8 cellular contexts compared by ENCODE assay signal in the genomic region with DNA sequence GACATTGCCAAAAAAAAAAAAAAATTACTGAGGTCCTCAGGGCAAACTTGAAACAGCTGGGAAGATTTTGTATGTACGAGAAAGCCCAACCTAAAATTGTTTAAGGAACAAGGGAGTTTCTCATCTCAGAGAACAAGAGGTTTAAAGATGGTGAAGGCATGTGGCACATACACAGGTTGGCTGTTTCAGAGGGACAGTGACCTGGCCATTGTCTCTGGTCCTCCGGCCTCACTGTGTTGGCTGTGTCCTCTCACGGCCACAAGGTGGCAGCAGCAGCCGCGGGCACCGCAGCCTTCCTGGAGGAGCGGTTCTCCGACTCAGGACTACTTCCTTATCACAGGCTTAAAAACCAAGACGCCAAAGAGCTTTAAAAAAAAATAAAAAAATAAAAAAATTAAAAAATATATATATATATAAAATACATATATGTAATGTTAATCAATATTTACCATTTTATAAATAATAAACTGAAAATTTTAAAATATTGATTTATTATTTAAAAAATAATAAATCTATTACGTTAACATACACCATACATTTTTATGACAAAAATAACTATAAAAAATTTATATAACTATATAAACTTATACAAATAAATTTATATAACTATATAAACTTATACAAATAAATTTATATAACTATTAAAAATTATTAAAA. TPM values are rescaled to one million over a fixed set of nuclear protein-coding genes. Genes with fewer than 3 reads are reported as not detected.
DNase-seq lines count a peak whose midpoint lies in the region; ATAC-seq and FAIRE-seq lines count a peak whose summit lies in the region.

No MANE protein-coding gene starts in this region.

- H3K27me3 ChIP-seq in adipocyte (replicated peaks; ENCODE audit: control insufficient read depth, insufficient read depth, low read length): no peaks in the 10 kb centered on the region

- no peak overlapping the region for H3K27ac Mint-ChIP-seq in T-helper 17 cell

- H3K4me1 ChIP-seq in adipocyte (ENCODE audit: control insufficient read depth, insufficient read depth, low read length): peaks cover 8% of the 10 kb centered on the region

- H3K4me3 Mint-ChIP-seq in T-helper 17 cell: no peak overlapping the region

- DNase-seq in HCEC 1CT (peak; percentile 77), NCI-H1105 (lab: John Stamatoyannopoulos, UW) (peak; percentile 86), T-helper 17 cell (peak; percentile 51 to 61 (median 60)), adipocyte (ENCODE audit: low read depth) (peak; percentile 94), left cardiac atrium (peak; percentile 83), renal cortical epithelial cell (ENCODE audit: low read depth) (peak; percentile 52)

- no peak overlapping the region for H3K4me3 ChIP-seq in adipocyte (ENCODE audit: low read length)

- H3K4me1 Mint-ChIP-seq in T-helper 17 cell: peaks cover 2% of the 10 kb centered on the region

- H3K9ac ChIP-seq in adipocyte (ENCODE audit: low read length): no peak overlapping the region

- no peaks in the 10 kb centered on the region for H3K27me3 Mint-ChIP-seq in T-helper 17 cell

- FAIRE-seq in G401.6 (lab: Jason Lieb, UNC): peak; percentile 100

- no peaks in the 10 kb centered on the region for H3K36me3 Mint-ChIP-seq in T-helper 17 cell (ENCODE audit: low read depth)

- peak; percentile 92 for ATAC-seq in T-helper 17 cell
- peak; percentile 92 to 97 for ATAC-seq in left cardiac atrium
- no peak for ATAC-seq in HG02852 (IDR thresholded peaks at IDR 0.05; ENCODE audit: unreplicated experiment)

- H3K36me3 ChIP-seq in adipocyte (ENCODE audit: control insufficient read depth, insufficient read depth, low read length, severe bottlenecking): no peaks in the 10 kb centered on the region

- H3K9me3 ChIP-seq in T-helper 17 cell (ENCODE audit: control insufficient read depth, low read length, poor library complexity, severe bottlenecking): no peaks in the 10 kb centered on the region
- H3K9me3 ChIP-seq in adipocyte (ENCODE audit: control insufficient read depth, low read length): no peaks in the 10 kb centered on the region

- intact Hi-C loops in left cardiac atrium (cut with DNase I): loop anchor here (5.0 to 10.0 kb wide), 4 partner anchors 294 to 474 kb away; no protein-coding TSS in a partner anchor

RNA-seq across cellular contexts. Expression of a gene that starts 52.8 kb away (rescaled TPM):
- total RNA-seq in T-helper 17 cell: 1 to 10 TPM; 5.7 to 5.9 TPM
- total RNA-seq in left cardiac atrium: 10 to 100 TPM; 23.2 to 23.3 TPM
- 6.9 and 9.7 TPM in 2 replicates for total RNA-seq in renal cortical epithelial cell

RNA-seq across cellular contexts. Expression of a gene that starts 52.9 kb away (rescaled TPM):
- total RNA-seq in T-helper 17 cell (1 to 10 TPM; 2.4 to 3.2 TPM), left cardiac atrium (1 to 10 TPM; 4.2 to 6.0 TPM), renal cortical epithelial cell (13.5 and 20.9 TPM in 2 replicates)
